7 cellular contexts compared by ENCODE assay signal in the genomic region with DNA sequence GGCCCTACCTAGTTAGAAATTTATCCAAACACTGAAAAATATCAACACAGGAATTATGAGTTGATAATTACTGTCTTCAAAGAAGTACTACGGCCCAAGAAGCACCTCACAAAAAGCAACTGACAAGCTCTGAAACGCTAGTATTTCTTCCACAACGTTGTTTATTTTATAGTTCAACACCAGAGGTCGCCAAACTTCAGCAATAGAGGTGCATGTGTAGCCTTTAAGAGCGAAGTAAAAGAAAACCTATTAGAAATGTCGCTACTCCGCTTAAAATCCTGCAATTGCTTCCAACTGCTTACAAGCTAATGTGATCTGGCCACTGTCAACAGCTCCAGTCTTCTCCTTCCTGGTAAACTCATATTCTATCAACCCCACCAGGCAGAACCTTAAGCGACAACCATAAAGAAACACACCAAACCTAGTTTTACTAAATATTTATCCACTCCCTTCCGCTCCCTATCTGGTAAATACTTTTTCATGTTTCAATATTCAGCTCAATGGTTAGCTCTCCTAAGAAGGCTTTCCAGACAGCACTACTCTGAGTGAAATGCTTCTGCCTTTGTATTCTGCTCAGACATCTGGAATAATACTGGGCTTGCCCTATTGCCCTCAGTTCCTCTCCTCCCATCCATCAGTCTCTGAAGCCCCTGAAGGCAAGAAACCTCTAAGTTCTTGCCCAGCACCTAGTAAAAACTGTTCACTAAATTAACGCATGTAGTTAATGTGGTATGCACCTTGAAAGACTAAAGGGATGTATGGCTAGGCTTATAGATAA.
DNase-seq lines count a peak whose midpoint lies in the region; ATAC-seq and TF ChIP-seq lines count a peak whose summit lies in the region.

No MANE protein-coding gene starts in this region.

- TF ChIP-seq CTCF in foreskin keratinocyte (conservative IDR thresholded peaks at IDR 0.05) (peak; percentile 82), omental fat pad (IDR thresholded peaks at IDR 0.05) (no peak)

- peak; percentile 67 for ATAC-seq in HG02884 (IDR thresholded peaks at IDR 0.05; ENCODE audit: unreplicated experiment)
- peak; percentile 81 for ATAC-seq in foreskin keratinocyte
- peak; percentile 86 for ATAC-seq in omental fat pad (ENCODE audit: low FRiP score)
- no peak for ATAC-seq in HG02970 (IDR thresholded peaks at IDR 0.05; ENCODE audit: low FRiP score, unreplicated experiment)

- DNase-seq in GDM1 (lab: John Stamatoyannopoulos, UW), result peak; percentile 54
- peak; percentile 64 to 83 for DNase-seq in NCI-H524 (lab: John Stamatoyannopoulos, UW)
- peak; percentile 33 for DNase-seq in activated T-cell treated with anti-CD3 and anti-CD28 coated beads for 4 hours
- peak; percentile 27 to 36 for DNase-seq in foreskin keratinocyte
- no peak for DNase-seq in omental fat pad (ENCODE audit: low spot score)

- no peaks in the 10 kb centered on the region for H3K4me1 ChIP-seq in foreskin keratinocyte

- H3K27me3 ChIP-seq in foreskin keratinocyte, result no peaks in the 10 kb centered on the region

- no peak overlapping the region for H3K27ac ChIP-seq in foreskin keratinocyte
